20 cellular contexts compared by ENCODE assay signal in the genomic region with DNA sequence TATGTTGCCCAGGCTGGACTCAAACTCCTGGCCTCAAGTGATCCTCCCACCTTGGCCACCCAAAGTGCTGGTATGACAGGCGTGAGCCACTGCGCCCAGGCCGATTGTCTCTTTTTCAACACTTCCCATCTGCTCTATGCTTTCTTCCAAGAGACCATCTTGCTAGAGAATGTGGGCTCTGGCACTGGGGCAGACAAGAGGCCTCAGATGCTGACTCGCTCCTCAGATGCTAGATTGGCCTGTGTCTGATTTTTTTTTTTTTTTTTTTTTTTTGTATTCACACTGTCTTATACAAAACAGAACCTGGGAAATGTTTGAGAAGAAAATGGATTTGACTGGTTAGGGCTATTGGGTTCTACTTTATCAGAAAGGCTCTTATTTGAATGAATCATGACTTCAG. TPM values are rescaled to one million over a fixed set of nuclear protein-coding genes. Genes with fewer than 3 reads are reported as not detected.
DNase-seq lines count a peak whose midpoint lies in the region; ATAC-seq and TF ChIP-seq lines count a peak whose summit lies in the region.
"Had no signal": no experiment of that assay in that cellular context is flagged by ENCODE, and none has a peak within 500 bp of the region (broad histone marks: within the 10 kb centered on the region; RNA-seq: fewer than 3 reads in every experiment).

No MANE protein-coding gene starts in this region.

- intact Hi-C loops in uterus (cut with DNase I; ENCODE audit: low total_unique reads) = no loop called here

- H3K36me3 ChIP-seq in MG63 (peaks cover 7% of the 10 kb centered on the region), uterus (no peaks in the 10 kb centered on the region)

- H3K27me3 ChIP-seq in MG63 = no peaks in the 10 kb centered on the region
- no peaks in the 10 kb centered on the region for H3K27me3 ChIP-seq in uterus
- H3K27me3 ChIP-seq: BE2C, Peyer's patch had no signal

- no peak overlapping the region for H3K4me3 Mint-ChIP-seq in activated T-cell treated with anti-CD3 and anti-CD28 coated beads, Interleukin-2, amount 50 U/mL, for 72 hours
- H3K4me3 Mint-ChIP-seq: CD8-positive, alpha-beta T cell; H9; IgD-negative memory B cell had no signal

- no peaks in the 10 kb centered on the region for H3K27me3 Mint-ChIP-seq in activated T-cell treated with anti-CD3 and anti-CD28 coated beads, Interleukin-2, amount 50 U/mL, for 72 hours (ENCODE audit: low read depth)
- H3K27me3 Mint-ChIP-seq: IgD-negative memory B cell had no signal

- peak overlapping the region; percentile 5 for H3K27ac Mint-ChIP-seq in activated T-cell treated with anti-CD3 and anti-CD28 coated beads, Interleukin-2, amount 50 U/mL, for 72 hours
- H3K27ac Mint-ChIP-seq: CD8-positive, alpha-beta T cell; IgD-negative memory B cell had no signal

- TF ChIP-seq POLR2A in uterus (IDR thresholded peaks at IDR 0.05) = no peak

- ATAC-seq in activated T-cell treated with anti-CD3 and anti-CD28 coated beads, Interleukin-2, amount 50 U/mL, for 72 hours (replicated peaks in 1 of 2) = no peak
- ATAC-seq: A549; CD8-positive, alpha-beta T cell had no signal

- no peaks in the 10 kb centered on the region for H3K9me3 ChIP-seq in MG63
- no peaks in the 10 kb centered on the region for H3K9me3 ChIP-seq in uterus
- H3K9me3 ChIP-seq: A549, BE2C, Peyer's patch had no signal

- no peak for DNase-seq in activated T-cell treated with anti-CD3 and anti-CD28 coated beads, Interleukin-2, amount 50 U/mL, for 72 hours
- no peak for DNase-seq in activated T-cell treated with anti-CD3 and anti-CD28 coated beads for 4 hours
- peak; percentile 27 for DNase-seq in MG63
- DNase-seq in fibroblast of gingiva (ENCODE audit: low read depth) = peak; percentile 27
- peak; percentile 33 for DNase-seq in stromal cell of bone marrow (ENCODE audit: low read depth)
- no peak for DNase-seq in stimulated activated CD4-positive, alpha-beta T cell treated with anti-CD3 and anti-CD28 coated beads, Interleukin-4, amount 100 ng/mL, for 24 hours
- no peak for DNase-seq in HPDE6-E6E7 (ENCODE audit: extremely low spot score)
- DNase-seq in uterus = no peak
- DNase-seq: BE2C; CD8-positive, alpha-beta T cell; DMS79 treated with DMSO at 0.1 percent for 48 hours; H9; MV-4-11; NCI-H1436; NCI-H2081; NCI-H524; Peyer's patch; Right ventricle myocardium superior had no signal

- no peaks in the 10 kb centered on the region for H3K4me1 ChIP-seq in uterus
- H3K4me1 ChIP-seq: A549, BE2C, Peyer's patch had no signal

- peaks cover 2 to 16% of the 10 kb centered on the region in 2 donors for H3K36me3 Mint-ChIP-seq in activated T-cell treated with anti-CD3 and anti-CD28 coated beads, Interleukin-2, amount 50 U/mL, for 72 hours (ENCODE audit: insufficient read depth in 2 of 2)

- no peak overlapping the region for H3K27ac ChIP-seq in uterus
- H3K27ac ChIP-seq: A549, Peyer's patch had no signal

- no peak overlapping the region for H3K4me3 ChIP-seq in MG63
- H3K4me3 ChIP-seq in uterus = no peak overlapping the region
- H3K4me3 ChIP-seq: A549, Peyer's patch had no signal

- TF ChIP-seq CTCF in uterus (IDR thresholded peaks at IDR 0.05) = no peak

- H3K4me1 Mint-ChIP-seq in activated T-cell treated with anti-CD3 and anti-CD28 coated beads, Interleukin-2, amount 50 U/mL, for 72 hours (ENCODE audit: low read depth) = peaks cover 6% of the 10 kb centered on the region
- H3K4me1 Mint-ChIP-seq: H9, IgD-negative memory B cell had no signal

- no peaks in the 10 kb centered on the region for H3K9me3 Mint-ChIP-seq in activated T-cell treated with anti-CD3 and anti-CD28 coated beads, Interleukin-2, amount 50 U/mL, for 72 hours
- H3K9me3 Mint-ChIP-seq: CD8-positive, alpha-beta T cell; H9; IgD-negative memory B cell had no signal

RNA-seq across cellular contexts. Expression of gene CYB5D2, which starts 58.2 kb away (rescaled TPM):
- total RNA-seq in activated T-cell treated with anti-CD3 and anti-CD28 coated beads, Interleukin-2, amount 50 U/mL, for 72 hours = 10 to 100 TPM; 13.9 to 15.2 TPM
- 10.3 and 26.3 TPM in 2 replicates for total RNA-seq in MG63 (2014; rRNA removed; shearing (Covaris generic); ENCODE audit: low replicate concordance)
- total RNA-seq in uterus = 10 to 100 TPM; 15.6 to 25.5 (median 19.7) TPM

RNA-seq across cellular contexts. Expression of gene ZZEF1, which starts 58.4 kb away (rescaled TPM):
- 10 to 100 TPM; 40.0 to 44.7 TPM for total RNA-seq in activated T-cell treated with anti-CD3 and anti-CD28 coated beads, Interleukin-2, amount 50 U/mL, for 72 hours
- 7.6 and 15.3 TPM in 2 replicates for total RNA-seq in MG63 (2014; rRNA removed; shearing (Covaris generic); ENCODE audit: low replicate concordance)
- 10 to 100 TPM; 25.4 to 88.0 (median 39.9) TPM for total RNA-seq in uterus

Comparison
In these comparisons a context has a peak if more than half of its experiments do, and no peak if none do; other contexts are left out.
1. DNase-seq: peak in MG63 (single experiment), fibroblast of gingiva (single experiment) and stromal cell of bone marrow (single experiment); none in activated T-cell treated with anti-CD3 and anti-CD28 coated beads, Interleukin-2, amount 50 U/mL, for 72 hours (0 of 2), activated T-cell treated with anti-CD3 and anti-CD28 coated beads for 4 hours (single experiment), stimulated activated CD4-positive, alpha-beta T cell treated with anti-CD3 and anti-CD28 coated beads, Interleukin-4, amount 100 ng/mL, for 24 hours (single experiment), HPDE6-E6E7 (single experiment) and uterus (0 of 2).